Comparison of ENCODE assay signal across 11 cellular contexts in genomic region chr21:39088831-39089380, GRCh38.
A peak's percentile ranks its signal among the peaks of the same experiment; 100 is the strongest.
DNase-seq lines count a peak whose midpoint lies in the region; ATAC-seq and TF ChIP-seq lines count a peak whose summit lies in the region.
"Had no signal": no experiment of that assay in that cellular context is flagged by ENCODE, and none has a peak within 500 bp of the region (broad histone marks: within the 10 kb centered on the region; RNA-seq: fewer than 3 reads in every experiment).

No MANE protein-coding gene starts in this region.

- H3K27me3 ChIP-seq in H9 (ENCODE audit: insufficient read depth, low read length) = no peaks in the 10 kb centered on the region

- TF ChIP-seq CTCF in H9 (conservative IDR thresholded peaks at IDR 0.05) (peak; percentile 15; the same call in 1 of the 3 replicates), RWPE1 (conservative IDR thresholded peaks at IDR 0.05; ENCODE audit: low read depth) (no peak), epithelial cell of proximal tubule (conservative IDR thresholded peaks at IDR 0.05; ENCODE audit: low read depth, low read length) (peak; percentile 41)

- no peak overlapping the region for H3T11ph ChIP-seq in H9 (ENCODE audit: low read length)

- no peaks in the 10 kb centered on the region for H3K4me1 ChIP-seq in H9 (ENCODE audit: insufficient read depth, low read length)

- H3K27ac Mint-ChIP-seq in H9 (no peak overlapping the region; a peak in 1 of 7 replicates), T-helper 17 cell (no peak overlapping the region)

- H3K27me3 Mint-ChIP-seq in H9 (ENCODE audit: low read depth) (peaks cover 2% of the 10 kb centered on the region; the same call in 1 of the 2 replicates), T-helper 17 cell (peaks cover 20% of the 10 kb centered on the region)

- no peak overlapping the region for H3K4me2 ChIP-seq in H9 (ENCODE audit: insufficient read depth, insufficient read length, low read length)

- POLR2A ChIA-PET in RWPE1 (lab: Yijun Ruan, JAX; ENCODE audit: low non-redundant PET) = no interaction called here

- H4K5ac ChIP-seq in H9 (ENCODE audit: insufficient read length, low read depth, low read length) = no peak overlapping the region

- CTCF ChIA-PET in RWPE1 (lab: Yijun Ruan, JAX) = interaction anchor here (0.6 kb wide), 1 partner anchor 737 kb away, joined by 3 read pairs; no protein-coding TSS in a partner anchor

- H3K79me2 ChIP-seq in H9 (ENCODE audit: insufficient read depth, low read length) = no peaks in the 10 kb centered on the region

- no peak overlapping the region for H3K14ac ChIP-seq in H9 (ENCODE audit: insufficient read depth, low read length)

- H4K91ac ChIP-seq in H9 (ENCODE audit: insufficient read length, low read depth, low read length) = no peak overlapping the region

- no peaks in the 10 kb centered on the region for H4K20me1 ChIP-seq in H9 (ENCODE audit: control insufficient read depth, insufficient read depth, insufficient read length)

- no peak overlapping the region for H2BK20ac ChIP-seq in H9 (ENCODE audit: low read depth, low read length, poor library complexity, severe bottlenecking)

- H2BK12ac ChIP-seq in H9 (ENCODE audit: insufficient read length, low read depth, low read length) = no peak overlapping the region

- H4K8ac ChIP-seq in H9 (replicated peaks; ENCODE audit: insufficient read length, low read depth, low read length) = no peak overlapping the region

- WGBS in H9 (ENCODE audit: extremely low coverage, insufficient read length, low lambda C conversion rate) = no CpG with 5 or more reads among the region's 9 CpGs

- H3K56ac ChIP-seq in H9 (ENCODE audit: insufficient read length, low read depth, low read length) = no peak overlapping the region

- no peak overlapping the region for H2BK5ac ChIP-seq in H9 (ENCODE audit: insufficient read length, low read length)

- ATAC-seq in T-helper 17 cell = no peak
- ATAC-seq: lower lobe of right lung had no signal

- H3K9ac ChIP-seq in H9 (ENCODE audit: extremely low read depth, insufficient read length, low read length) = no peak overlapping the region

- H3K4me3 Mint-ChIP-seq in H9 (no peak overlapping the region), T-helper 17 cell (no peak overlapping the region)

- no peaks in the 10 kb centered on the region for H3K23me2 ChIP-seq in H9 (ENCODE audit: insufficient read length, low read depth, low read length, poor library complexity, severe bottlenecking)

- H2AFZ ChIP-seq in H9 (ENCODE audit: low read length) = no peak overlapping the region

- H3K27ac ChIP-seq in H9 (ENCODE audit: insufficient read length, low read depth, low read length) (no peak overlapping the region), RWPE1 (peak overlapping the region; percentile 72)
- H3K27ac ChIP-seq: lower lobe of right lung had no signal

- H3K9me3 Mint-ChIP-seq in H9 = peaks cover 7 to 8% of the 10 kb centered on the region in 2 experiments

- no peak overlapping the region for H2AK5ac ChIP-seq in H9 (ENCODE audit: insufficient read length, low read length)

- no peak overlapping the region for H3K18ac ChIP-seq in H9 (ENCODE audit: insufficient read length, low read depth, low read length)

- H3K36me3 Mint-ChIP-seq in H9 (ENCODE audit: insufficient read depth in 1 of 3, low read depth in 3 of 3) (peaks cover 2 to 6% (median 3%) of the 10 kb centered on the region in 3 experiments; a peak in 4 of 7 replicates), T-helper 17 cell (ENCODE audit: low read depth) (no peaks in the 10 kb centered on the region)

- H2BK15ac ChIP-seq in H9 (ENCODE audit: low read depth, low read length) = no peak overlapping the region

- no peak overlapping the region for H3K23ac ChIP-seq in H9 (ENCODE audit: insufficient read length, low read depth, low read length)

- no peak overlapping the region for H3K4me3 ChIP-seq in epithelial cell of proximal tubule (ENCODE audit: low read depth, low read length)
- H3K4me3 ChIP-seq: lower lobe of right lung had no signal

- DNase-seq in H9 (no peak), RWPE1 (ENCODE audit: low spot score) (peak; percentile 52), epithelial cell of proximal tubule (ENCODE audit: low read depth) (peak; percentile 13), renal cortical epithelial cell (ENCODE audit: low read depth) (peak; percentile 6), T-helper 17 cell (no peak), NCI-H1092 treated with DMSO at 0.1 percent for 48 hours (lab: John Stamatoyannopoulos, UW) (no peak), AML-193 (lab: John Stamatoyannopoulos, UW) (no peak), NCI-H1092 (lab: John Stamatoyannopoulos, UW) (no peak)
- DNase-seq: activated CD4-positive, alpha-beta T cell treated with anti-CD3 and anti-CD28 coated beads for 1 hour; cortex of kidney; lower lobe of right lung had no signal

- H3K4ac ChIP-seq in H9 (ENCODE audit: low read depth, low read length) = no peak overlapping the region

- H2BK120ac ChIP-seq in H9 (ENCODE audit: low read depth, low read length, poor library complexity, severe bottlenecking) = no peak overlapping the region

- no peaks in the 10 kb centered on the region for H3K9me3 ChIP-seq in H9 (ENCODE audit: control insufficient read depth, low read depth, low read length)
- no peaks in the 10 kb centered on the region for H3K9me3 ChIP-seq in T-helper 17 cell (ENCODE audit: control insufficient read depth, low read length, poor library complexity, severe bottlenecking)
- H3K9me3 ChIP-seq: lower lobe of right lung had no signal

- H3K79me1 ChIP-seq in H9 (ENCODE audit: insufficient read depth, low read depth, low read length, poor library complexity, severe bottlenecking) = no peaks in the 10 kb centered on the region

- 0 out of 4 replicates have a peak, but pooled peaks cover 0 to under 1% of the 10 kb centered on the region in 2 experiments for H3K4me1 Mint-ChIP-seq in H9
- H3K4me1 Mint-ChIP-seq in T-helper 17 cell = no peaks in the 10 kb centered on the region

Comparison
In these comparisons a context has a peak if more than half of its experiments do, and no peak if none do; other contexts are left out.
1. DNase-seq: peak in RWPE1 (single experiment), epithelial cell of proximal tubule (single experiment) and renal cortical epithelial cell (single experiment); none in H9 (single experiment), T-helper 17 cell (0 of 3), NCI-H1092 treated with DMSO at 0.1 percent for 48 hours (single experiment), AML-193 (0 of 2) and NCI-H1092 (single experiment).